In genomic region chr3:148955544-148956346, GRCh38 we compare ENCODE assay signal across 2 cellular contexts.
TF ChIP-seq lines count a peak whose summit lies in the region.

No MANE protein-coding gene starts in this region.

TF ChIP-seq in IMR-90, 13 proteins besides CTCF, POLR2A, EP300 and RAD21 (continued from another document):
- TF ChIP-seq SMC3 (IDR thresholded peaks at IDR 0.05; ENCODE audit: low read depth, low read length) (peak; percentile 80), RCOR1 (IDR thresholded peaks at IDR 0.05; ENCODE audit: insufficient replicate concordance, low read length) (no peak), USF2 (IDR thresholded peaks at IDR 0.05; ENCODE audit: low read depth, low read length) (no peak)
TF ChIP-seq in IMR-90: peak in this region for 2.

TF ChIP-seq in liver, 16 proteins besides CTCF, POLR2A, EP300 and RAD21:
- TF ChIP-seq REST (IDR thresholded peaks at IDR 0.05) (peak; percentile 31), YY1 (IDR thresholded peaks at IDR 0.05) (peak; percentile 14), ZBTB33 (IDR thresholded peaks at IDR 0.05) (no peak), TAF1 (conservative IDR thresholded peaks at IDR 0.05) (no peak), JUND (IDR thresholded peaks at IDR 0.05) (peak in 1 of 2 donors; percentile 18), FOXA2 (IDR thresholded peaks at IDR 0.05) (no peak), MAX (IDR thresholded peaks at IDR 0.05) (peak; percentile 22), RXRA (IDR thresholded peaks at IDR 0.05) (peak in 1 of 2 donors; percentile 34)
TF ChIP-seq in liver: peak in this region for 5.
